15 cellular contexts compared by ENCODE assay signal in the genomic region with DNA sequence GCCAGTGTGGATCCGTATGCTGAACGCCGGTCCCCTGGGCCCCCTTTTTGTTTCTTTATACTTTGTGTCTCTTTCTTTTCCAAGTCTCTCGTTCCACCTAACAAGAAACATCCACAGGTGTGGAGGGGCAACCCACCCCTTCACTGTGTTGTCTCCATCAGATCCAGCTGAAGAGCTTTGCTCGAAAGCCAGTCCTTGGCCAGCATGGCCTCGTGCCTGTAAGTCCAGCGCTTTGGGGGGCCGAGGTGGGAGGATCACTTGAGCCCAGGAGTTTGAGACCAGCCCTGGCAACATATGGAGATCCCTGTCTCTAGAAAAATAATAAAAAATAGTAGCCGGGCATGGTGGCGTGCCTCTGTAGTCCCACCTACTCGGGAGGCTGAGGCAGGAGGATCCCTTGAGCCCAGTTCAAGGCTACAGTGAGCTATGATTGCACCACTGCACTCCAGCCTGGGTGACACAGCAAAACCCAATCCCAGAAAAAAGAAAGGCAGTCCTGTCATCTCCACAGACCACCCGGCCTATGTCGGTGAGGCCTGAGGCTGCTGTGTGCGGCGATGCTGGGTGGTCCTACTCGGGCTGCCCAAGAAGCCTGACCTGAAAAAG. TPM values are rescaled to one million over a fixed set of nuclear protein-coding genes. Genes with fewer than 3 reads are reported as not detected.
DNase-seq lines count a peak whose midpoint lies in the region; ATAC-seq and TF ChIP-seq lines count a peak whose summit lies in the region.
"Had no signal": no experiment of that assay in that cellular context is flagged by ENCODE, and none has a peak within 500 bp of the region (broad histone marks: within the 10 kb centered on the region; RNA-seq: fewer than 3 reads in every experiment).

No MANE protein-coding gene starts in this region.

- dilution Hi-C loops in mammary epithelial cell (cut with HindIII; ENCODE audit: low sequenced_read_pairs): no loop called here

- no peak overlapping the region for H2AFZ ChIP-seq in mammary epithelial cell (ENCODE audit: low read depth, low read length)

- no peaks in the 10 kb centered on the region for H3K36me3 Mint-ChIP-seq in naive thymus-derived CD4-positive, alpha-beta T cell

- POLR2A ChIA-PET in naive thymus-derived CD4-positive, alpha-beta T cell (lab: Charles Lee): interaction anchor here (1.3 to 1.6 kb wide), 3 partner anchors 10 to 282 kb away, joined by 3 to 4 read pairs (median 4); partner anchors contain the start of gene SLC66A2

- H3K9ac ChIP-seq in HUES6 (ENCODE audit: low read length): peak overlapping the region; percentile 29
- H3K9ac ChIP-seq in mammary epithelial cell (ENCODE audit: insufficient read depth, low read length): no peak overlapping the region

- H3K27ac ChIP-seq in 22Rv1: peak overlapping the region; percentile 54
- no peak overlapping the region for H3K27ac ChIP-seq in HUES6 (ENCODE audit: low read depth, low read length)
- peak overlapping the region; percentile 66 for H3K27ac ChIP-seq in mammary epithelial cell (ENCODE audit: insufficient read depth, low read depth, low read length)
- H3K27ac ChIP-seq in naive thymus-derived CD4-positive, alpha-beta T cell (ENCODE audit: low read depth, low read length): peak overlapping the region; percentile 43
- H3K27ac ChIP-seq: left ventricle myocardium inferior had no signal

- no peak for ATAC-seq in naive thymus-derived CD4-positive, alpha-beta T cell
- no peak for ATAC-seq in HG02840 (IDR thresholded peaks at IDR 0.05; ENCODE audit: low FRiP score, unreplicated experiment)
- ATAC-seq: GM12878 had no signal

- peak overlapping the region in 8 of 10 donors; percentile 70 to 86 (median 79) for H3K4me3 Mint-ChIP-seq in naive thymus-derived CD4-positive, alpha-beta T cell
- H3K4me3 Mint-ChIP-seq: activated T-cell treated with anti-CD3 and anti-CD28 coated beads, Interleukin-2, amount 50 U/mL, for 24 hours had no signal

- no peak overlapping the region for H3K4me2 ChIP-seq in mammary epithelial cell (ENCODE audit: insufficient read depth, low read depth, low read length)

- intact Hi-C loops in mammary epithelial cell (cut with micrococcal nuclease): loop anchor here (1.0 to 5.0 kb wide), 7 partner anchors 84 to 974 kb away; partner anchors contain the start of genes CTDP1 and KCNG2
- intact Hi-C loops in naive thymus-derived CD4-positive, alpha-beta T cell (cut with micrococcal nuclease): loop anchor here (1.0 to 10.0 kb wide), 4 partner anchors 9 to 569 kb away; partner anchors contain the start of genes KCNG2 (in 1 of the 2) and SLC66A2 (in 1 of the 2)

- H3K79me2 ChIP-seq in mammary epithelial cell (ENCODE audit: insufficient read depth, low read length): peaks cover 18% of the 10 kb centered on the region

- no peaks in the 10 kb centered on the region for H3K9me3 Mint-ChIP-seq in naive thymus-derived CD4-positive, alpha-beta T cell
- H3K9me3 Mint-ChIP-seq: activated T-cell treated with anti-CD3 and anti-CD28 coated beads, Interleukin-2, amount 50 U/mL, for 24 hours had no signal

- TF ChIP-seq CTCF in 22Rv1 (IDR thresholded peaks at IDR 0.05) (no peak), mammary epithelial cell (conservative IDR thresholded peaks at IDR 0.05 in 1 of 2, IDR thresholded peaks at IDR 0.05 in 1 of 2; ENCODE audit: extremely low read depth in 1 of 2, insufficient read depth in 1 of 2, low read depth in 1 of 2, low read length in 2 of 2) (no peak)

- peak overlapping the region; percentile 42 for H3K4me3 ChIP-seq in HUES6 (ENCODE audit: low read depth, low read length)
- H3K4me3 ChIP-seq in mammary epithelial cell (replicated peaks in 1 of 3; ENCODE audit: insufficient read depth in 1 of 3, low read depth in 2 of 3, low read length in 3 of 3): no peak overlapping the region
- H3K4me3 ChIP-seq in naive thymus-derived CD4-positive, alpha-beta T cell (ENCODE audit: low read length): no peak overlapping the region
- H3K4me3 ChIP-seq: GM12878, left ventricle myocardium inferior had no signal

- no peaks in the 10 kb centered on the region for H3K36me3 ChIP-seq in HUES6 (ENCODE audit: control insufficient read depth, insufficient read depth, low read length)
- no peaks in the 10 kb centered on the region for H3K36me3 ChIP-seq in mammary epithelial cell (ENCODE audit: insufficient read depth, low read length)
- no peaks in the 10 kb centered on the region for H3K36me3 ChIP-seq in naive thymus-derived CD4-positive, alpha-beta T cell (ENCODE audit: control insufficient read depth in 2 of 3, insufficient read depth in 3 of 3, low read length in 3 of 3)
- H3K36me3 ChIP-seq: left ventricle myocardium inferior had no signal

- BruUV-seq in mammary epithelial cell (replicated peaks; lab: Mats Ljungman, UMichigan): no TSS peak

- peak overlapping the region in 8 of 9 donors; percentile 81 to 98 (median 88) for H3K27ac Mint-ChIP-seq in naive thymus-derived CD4-positive, alpha-beta T cell
- H3K27ac Mint-ChIP-seq: activated T-cell treated with anti-CD3 and anti-CD28 coated beads, Interleukin-2, amount 50 U/mL, for 24 hours had no signal

- CTCF ChIA-PET in mammary epithelial cell (lab: Charles Lee; ENCODE audit: low non-redundant PET): no interaction called here
- CTCF ChIA-PET in naive thymus-derived CD4-positive, alpha-beta T cell (lab: Charles Lee): no interaction called here

- H3K4me1 ChIP-seq in HUES6 (ENCODE audit: control insufficient read depth, insufficient read depth, low read length): peaks cover 37% of the 10 kb centered on the region
- H3K4me1 ChIP-seq in mammary epithelial cell (ENCODE audit: insufficient read depth, low read length): peaks cover 56% of the 10 kb centered on the region
- H3K4me1 ChIP-seq in naive thymus-derived CD4-positive, alpha-beta T cell (ENCODE audit: control insufficient read depth in 2 of 2, insufficient read depth in 2 of 2, low read length in 2 of 2): peaks cover 14 to 19% of the 10 kb centered on the region in 2 donors

- DNase-seq in mammary epithelial cell (no peak), SHP77 treated with DMSO at 0.1 percent for 48 hours (lab: John Stamatoyannopoulos, UW) (no peak), HK-2 (ENCODE audit: unreplicated experiment) (no peak)
- DNase-seq in naive thymus-derived CD4-positive, alpha-beta T cell: no peak
- DNase-seq in stimulated activated CD4-positive, alpha-beta T cell treated with anti-CD3 and anti-CD28 coated beads, Interleukin-1b, Interleukin-23, amount 100 ng/mL, for 48 hours: no peak
- DNase-seq: activated CD4-positive, alpha-beta T cell treated with anti-CD3 and anti-CD28 coated beads, Interleukin-2, amount 50 U/mL, for 4 hours; activated T-cell treated with anti-CD3 and anti-CD28 coated beads, Interleukin-2, amount 50 U/mL, for 24 hours; amniotic stem cell; Caco-2; GOT3; left ventricle myocardium inferior had no signal

- 100% methylated on average over 15 of the region's 16 CpGs for WGBS in mammary epithelial cell (ENCODE audit: low coverage, missing lambda C conversion rate)

- no peaks in the 10 kb centered on the region for H4K20me1 ChIP-seq in mammary epithelial cell (ENCODE audit: insufficient read depth, low read length)

- no peaks in the 10 kb centered on the region for H3K9me3 ChIP-seq in HUES6 (ENCODE audit: control insufficient read depth, insufficient read depth, low read depth, low read length)
- no peaks in the 10 kb centered on the region for H3K9me3 ChIP-seq in mammary epithelial cell (replicated peaks; ENCODE audit: insufficient read depth, low read length)
- H3K9me3 ChIP-seq in naive thymus-derived CD4-positive, alpha-beta T cell (ENCODE audit: control insufficient read depth in 2 of 3, low read length in 3 of 3): no peaks in the 10 kb centered on the region
- H3K9me3 ChIP-seq: Caco-2, left ventricle myocardium inferior had no signal

- H3K27me3 Mint-ChIP-seq in naive thymus-derived CD4-positive, alpha-beta T cell: no peaks in the 10 kb centered on the region

- peaks cover 85% of the 10 kb centered on the region for H3K27me3 ChIP-seq in HUES6 (ENCODE audit: control insufficient read depth, insufficient read depth, low read length)
- no peaks in the 10 kb centered on the region for H3K27me3 ChIP-seq in mammary epithelial cell (ENCODE audit: insufficient read depth, low read length)
- H3K27me3 ChIP-seq in naive thymus-derived CD4-positive, alpha-beta T cell (ENCODE audit: control insufficient read depth in 2 of 2, insufficient read depth in 2 of 2, low read length in 2 of 2): no peaks in the 10 kb centered on the region

- in situ Hi-C loops in mammary epithelial cell (cut with MboI; ENCODE audit: low sequenced_read_pairs in 2 of 2): no loop called here

- peaks cover 5 to 38% (median 15%) of the 10 kb centered on the region in 7 donors for H3K4me1 Mint-ChIP-seq in naive thymus-derived CD4-positive, alpha-beta T cell

RNA-seq across cellular contexts. Expression of gene HSBP1L1, which starts 3.4 kb away (rescaled TPM):
- total RNA-seq in mammary epithelial cell: 10 to 100 TPM; 14.2 to 33.8 TPM
- polyA plus RNA-seq in mammary epithelial cell: 21.0 TPM
- polyA minus RNA-seq in mammary epithelial cell: 22.9 TPM
- 10 to 100 TPM; 13.7 to 44.9 (median 41.7) TPM for total RNA-seq in naive thymus-derived CD4-positive, alpha-beta T cell
- 10 to 100 TPM; 21.9 to 32.4 TPM for polyA plus RNA-seq in naive thymus-derived CD4-positive, alpha-beta T cell

RNA-seq across cellular contexts. Expression of gene SLC66A2, which starts 9.6 kb away (rescaled TPM):
- 10 to 100 TPM; 40.0 to 42.7 TPM for total RNA-seq in mammary epithelial cell
- 28.8 TPM for polyA plus RNA-seq in mammary epithelial cell
- 40.9 TPM for polyA minus RNA-seq in mammary epithelial cell
- total RNA-seq in naive thymus-derived CD4-positive, alpha-beta T cell: 100 to 1,000 TPM in 1 of 5 experiments, 10 to 100 TPM in 4; 30.7 to 106 (median 40.4) TPM
- 10 to 100 TPM; 14.9 to 20.2 TPM for polyA plus RNA-seq in naive thymus-derived CD4-positive, alpha-beta T cell

RNA-seq across cellular contexts. Expression of gene TXNL4A, which starts 27.3 kb away (rescaled TPM):
- 100 to 1,000 TPM in 1 of 2 donors, 10 to 100 TPM in 1; 32.8 to 100 TPM for total RNA-seq in mammary epithelial cell
- polyA plus RNA-seq in mammary epithelial cell: 102 TPM
- polyA minus RNA-seq in mammary epithelial cell: 27.5 TPM
- total RNA-seq in naive thymus-derived CD4-positive, alpha-beta T cell: 100 to 1,000 TPM in 1 of 5 experiments, 10 to 100 TPM in 4; 56.9 to 107 (median 69.7) TPM
- polyA plus RNA-seq in naive thymus-derived CD4-positive, alpha-beta T cell: 100 to 1,000 TPM; 165 to 205 TPM
